20 cellular contexts compared by ENCODE assay signal in the genomic region with DNA sequence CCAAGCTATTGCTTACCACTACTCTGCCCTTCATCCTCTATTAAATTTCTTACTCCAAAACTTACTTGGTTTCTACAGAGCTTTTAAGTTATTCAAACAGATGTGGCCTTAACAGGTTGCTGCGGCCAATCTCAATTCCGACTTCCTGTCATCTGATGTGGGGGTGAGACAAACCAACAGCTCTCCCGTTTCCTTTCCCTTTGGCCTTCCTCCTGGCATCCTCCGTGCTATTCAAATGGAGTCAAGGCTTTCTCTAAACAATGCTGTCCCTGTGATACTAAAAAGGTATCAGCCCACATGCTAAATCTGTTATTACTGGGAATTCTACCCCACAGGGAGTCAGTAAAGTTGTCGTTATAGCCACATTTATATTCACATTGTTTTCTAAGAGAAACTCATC. TPM values are rescaled to one million over a fixed set of nuclear protein-coding genes. Genes with fewer than 3 reads are reported as not detected.
DNase-seq lines count a peak whose midpoint lies in the region; ATAC-seq and TF ChIP-seq lines count a peak whose summit lies in the region.
"Had no signal": no experiment of that assay in that cellular context is flagged by ENCODE, and none has a peak within 500 bp of the region (broad histone marks: within the 10 kb centered on the region; RNA-seq: fewer than 3 reads in every experiment).

No MANE protein-coding gene starts in this region.

- H3K36me3 Mint-ChIP-seq in natural killer cell (peaks cover 7% of the 10 kb centered on the region), endothelial cell (ENCODE audit: low read depth, unreplicated experiment) (peaks cover 30% of the 10 kb centered on the region)
- peaks cover 6% of the 10 kb centered on the region for H3K36me3 Mint-ChIP-seq in natural killer cell treated with Interleukin-12 subunit alpha and Interleukin-12 subunit beta and Interleukin-15 and Interleukin-18, amount 100 ng/mL, for 72 hours
- H3K36me3 Mint-ChIP-seq in T-helper 2 cell treated with Interferon-gamma antibody and Interleukin-4, amounts not matched to agents 5 μg/mL and 100 μg/mL, for 36 hours (ENCODE audit: low read depth): peaks cover 38% of the 10 kb centered on the region

- no peaks in the 10 kb centered on the region for H3K9me3 Mint-ChIP-seq in natural killer cell
- H3K9me3 Mint-ChIP-seq in natural killer cell treated with Interleukin-12 subunit alpha and Interleukin-12 subunit beta and Interleukin-15 and Interleukin-18, amount 100 ng/mL, for 72 hours: no peaks in the 10 kb centered on the region
- no peaks in the 10 kb centered on the region for H3K9me3 Mint-ChIP-seq in endothelial cell (ENCODE audit: unreplicated experiment)
- H3K9me3 Mint-ChIP-seq in T-helper 2 cell treated with Interferon-gamma antibody and Interleukin-4, amounts not matched to agents 5 μg/mL and 100 μg/mL, for 36 hours: no peaks in the 10 kb centered on the region
- H3K9me3 Mint-ChIP-seq: IgD-negative memory B cell; T-helper 1 cell treated with Interleukin-12 subunit alpha and Interleukin-12 subunit beta and Interleukin-4 antibody, amounts not matched to agents 30 μg/mL and 1 μg/mL, for 36 hours had no signal

- DNase-seq in natural killer cell (no peak), endothelial cell (ENCODE audit: low spot score) (peak; percentile 16), left kidney (ENCODE audit: low read depth, low spot score) (peak; percentile 10), NCI-H526 treated with DMSO at 0.1 percent for 48 hours (lab: John Stamatoyannopoulos, UW) (no peak), DMS53 treated with DMSO at 0.1 percent for 48 hours (lab: John Stamatoyannopoulos, UW; ENCODE audit: unreplicated experiment) (no peak)
- no peak for DNase-seq in natural killer cell treated with Interleukin-12 subunit alpha and Interleukin-12 subunit beta and Interleukin-15 and Interleukin-18, amount 100 ng/mL, for 72 hours (ENCODE audit: low spot score)
- DNase-seq in T-helper 2 cell treated with Interferon-gamma antibody and Interleukin-4, amounts not matched to agents 5 μg/mL and 100 μg/mL, for 36 hours (ENCODE audit: low spot score): no peak
- DNase-seq: activated CD4-positive, alpha-beta T cell treated with anti-CD3 and anti-CD28 coated beads, Interleukin-2, amount 50 U/mL, for 4 hours; activated CD8-positive, alpha-beta memory T cell treated with anti-CD3 and anti-CD28 coated beads, Interleukin-2, amount 50 U/mL, for 48 hours; activated gamma-delta T cell treated with Interleukin-2 at 50 U/mL for 16 hours; C1 segment of cervical spinal cord; caudate nucleus; effector memory CD4-positive, alpha-beta T cell; NCI-H82; occipital lobe; retina; SJCRH30 had no signal

- ATAC-seq in natural killer cell (no peak), GM18520 (IDR thresholded peaks at IDR 0.05; ENCODE audit: unreplicated experiment) (no peak)
- ATAC-seq in natural killer cell treated with Interleukin-12 subunit alpha and Interleukin-12 subunit beta and Interleukin-15 and Interleukin-18, amount 100 ng/mL, for 72 hours: no peak

- no peak overlapping the region for H3K4me3 Mint-ChIP-seq in natural killer cell
- H3K4me3 Mint-ChIP-seq in natural killer cell treated with Interleukin-12 subunit alpha and Interleukin-12 subunit beta and Interleukin-15 and Interleukin-18, amount 100 ng/mL, for 72 hours: no peak overlapping the region
- H3K4me3 Mint-ChIP-seq in endothelial cell (ENCODE audit: unreplicated experiment): peak overlapping the region; percentile 48
- H3K4me3 Mint-ChIP-seq in T-helper 2 cell treated with Interferon-gamma antibody and Interleukin-4, amounts not matched to agents 5 μg/mL and 100 μg/mL, for 36 hours: no peak overlapping the region
- H3K4me3 Mint-ChIP-seq: IgD-negative memory B cell; T-helper 1 cell treated with Interleukin-12 subunit alpha and Interleukin-12 subunit beta and Interleukin-4 antibody, amounts not matched to agents 30 μg/mL and 1 μg/mL, for 36 hours had no signal

- peak overlapping the region; percentile 52 to 57 for H3K27ac Mint-ChIP-seq in natural killer cell
- no peak overlapping the region for H3K27ac Mint-ChIP-seq in natural killer cell treated with Interleukin-12 subunit alpha and Interleukin-12 subunit beta and Interleukin-15 and Interleukin-18, amount 100 ng/mL, for 72 hours
- peak overlapping the region; percentile 89 for H3K27ac Mint-ChIP-seq in endothelial cell (ENCODE audit: unreplicated experiment)
- H3K27ac Mint-ChIP-seq in T-helper 2 cell treated with Interferon-gamma antibody and Interleukin-4, amounts not matched to agents 5 μg/mL and 100 μg/mL, for 36 hours: no peak overlapping the region
- H3K27ac Mint-ChIP-seq: IgD-negative memory B cell; T-helper 1 cell treated with Interleukin-12 subunit alpha and Interleukin-12 subunit beta and Interleukin-4 antibody, amounts not matched to agents 30 μg/mL and 1 μg/mL, for 36 hours had no signal

- TF ChIP-seq CTCF in natural killer cell (IDR thresholded peaks at IDR 0.05) (no peak), endothelial cell (IDR thresholded peaks at IDR 0.05; ENCODE audit: unreplicated experiment) (no peak)

- H3K4me1 Mint-ChIP-seq in natural killer cell (peaks cover 21 to 23% of the 10 kb centered on the region in 2 donors), endothelial cell (ENCODE audit: unreplicated experiment) (peaks cover 56% of the 10 kb centered on the region)
- peaks cover 10 to 11% of the 10 kb centered on the region in 2 donors for H3K4me1 Mint-ChIP-seq in natural killer cell treated with Interleukin-12 subunit alpha and Interleukin-12 subunit beta and Interleukin-15 and Interleukin-18, amount 100 ng/mL, for 72 hours (ENCODE audit: low read depth in 2 of 2)
- H3K4me1 Mint-ChIP-seq in T-helper 2 cell treated with Interferon-gamma antibody and Interleukin-4, amounts not matched to agents 5 μg/mL and 100 μg/mL, for 36 hours (ENCODE audit: low read depth): peaks cover 3% of the 10 kb centered on the region

- H3K27me3 Mint-ChIP-seq in natural killer cell (ENCODE audit: low read depth in 2 of 2) (no peaks in the 10 kb centered on the region), endothelial cell (ENCODE audit: unreplicated experiment) (peaks cover 2% of the 10 kb centered on the region)
- no peaks in the 10 kb centered on the region for H3K27me3 Mint-ChIP-seq in natural killer cell treated with Interleukin-12 subunit alpha and Interleukin-12 subunit beta and Interleukin-15 and Interleukin-18, amount 100 ng/mL, for 72 hours
- H3K27me3 Mint-ChIP-seq in T-helper 2 cell treated with Interferon-gamma antibody and Interleukin-4, amounts not matched to agents 5 μg/mL and 100 μg/mL, for 36 hours (ENCODE audit: low read depth): no peaks in the 10 kb centered on the region
- H3K27me3 Mint-ChIP-seq: IgD-negative memory B cell had no signal

- intact Hi-C loops in natural killer cell (cut with micrococcal nuclease): no loop called here

RNA-seq across cellular contexts. Expression of a gene that starts 11.8 kb away (rescaled TPM):
- total RNA-seq in natural killer cell (10 to 100 TPM; 24.9 to 30.9 (median 29.7) TPM), endothelial cell (ENCODE audit: unreplicated experiment) (22.2 TPM)
- total RNA-seq in natural killer cell treated with Interleukin-12 subunit alpha and Interleukin-12 subunit beta and Interleukin-15 and Interleukin-18, amount 100 ng/mL, for 72 hours: 10 to 100 TPM; 29.0 to 34.4 TPM

RNA-seq across cellular contexts. Expression of a gene that starts 11.9 kb away (rescaled TPM):
- total RNA-seq in natural killer cell: 10 to 100 TPM; 17.7 to 29.9 (median 21.3) TPM
- total RNA-seq in natural killer cell treated with Interleukin-12 subunit alpha and Interleukin-12 subunit beta and Interleukin-15 and Interleukin-18, amount 100 ng/mL, for 72 hours: 10 to 100 TPM; 41.7 to 60.9 TPM
- 40.3 TPM for total RNA-seq in endothelial cell (ENCODE audit: unreplicated experiment)

RNA-seq across cellular contexts. Expression of a gene that starts 24.0 kb away (rescaled TPM):
- not detected for total RNA-seq in natural killer cell
- total RNA-seq in natural killer cell treated with Interleukin-12 subunit alpha and Interleukin-12 subunit beta and Interleukin-15 and Interleukin-18, amount 100 ng/mL, for 72 hours: not detected
- total RNA-seq in endothelial cell (ENCODE audit: unreplicated experiment): 6.0 TPM

Comparison
In these comparisons a context has a peak if more than half of its experiments do, and no peak if none do; other contexts are left out.
1. H3K27ac Mint-ChIP-seq: peak in natural killer cell (2 of 2) and endothelial cell (single experiment); none in natural killer cell treated with Interleukin-12 subunit alpha and Interleukin-12 subunit beta and Interleukin-15 and Interleukin-18, amount 100 ng/mL, for 72 hours (0 of 2) and T-helper 2 cell treated with Interferon-gamma antibody and Interleukin-4, amounts not matched to agents 5 μg/mL and 100 μg/mL, for 36 hours (single experiment).
2. DNase-seq: peak in endothelial cell (single experiment) and left kidney (single experiment); none in natural killer cell (single experiment), natural killer cell treated with Interleukin-12 subunit alpha and Interleukin-12 subunit beta and Interleukin-15 and Interleukin-18, amount 100 ng/mL, for 72 hours (single experiment), T-helper 2 cell treated with Interferon-gamma antibody and Interleukin-4, amounts not matched to agents 5 μg/mL and 100 μg/mL, for 36 hours (single experiment), NCI-H526 treated with DMSO at 0.1 percent for 48 hours (single experiment) and DMS53 treated with DMSO at 0.1 percent for 48 hours (single experiment).